ENCODE assay signal across 22 cellular contexts in genomic region chr9:12760758-12761157, GRCh38. TPM values are rescaled to one million over a fixed set of nuclear protein-coding genes. Genes with fewer than 3 reads are reported as not detected.
"Had no signal": no experiment of that assay in that cellular context is flagged by ENCODE, and none has a peak within 500 bp of the region (broad histone marks: within the 10 kb centered on the region; RNA-seq: fewer than 3 reads in every experiment).

No MANE protein-coding gene starts in this region.

- H3K27me3 ChIP-seq: body of pancreas had no signal

- H3K27ac ChIP-seq: body of pancreas, PC-9 had no signal

- DNase-seq: activated CD4-positive, alpha-beta T cell treated with anti-CD3 and anti-CD28 coated beads for 48 hours; activated CD4-positive, alpha-beta T cell treated with anti-CD3 and anti-CD28 coated beads, Interleukin-2, amount 50 U/mL, for 4 hours; activated CD4-positive, CD25-positive, alpha-beta regulatory T cell treated with anti-CD3 and anti-CD28 coated beads, Interleukin-2, amount 50 U/mL, for 72 hours; activated CD8-positive, alpha-beta memory T cell treated with anti-CD3 and anti-CD28 coated beads, Interleukin-2, amount 50 U/mL, for 48 hours; activated CD8-positive, alpha-beta T cell treated with anti-CD3 and anti-CD28 coated beads, Interleukin-2, amount 10 ng/mL, durations not matched to agents 7 days and 5 days; activated effector memory CD4-positive, alpha-beta T cell treated with Interleukin-2 at 50 U/mL for 16 hours; activated naive CD4-positive, alpha-beta T cell; activated T-cell treated with anti-CD3 and anti-CD28 coated beads, Interleukin-2, amount 50 U/mL, for 1 hour; aorta; body of pancreas; MM.1S; NCI-H1105; NCI-H1436; NCI-H1694 treated with DMSO at 0.1 percent for 48 hours; NCI-H2029 treated with DMSO at 0.1 percent for 48 hours; NCI-H345; NCI-H524; PC-9; SHP77 treated with DMSO at 0.1 percent for 48 hours; T-helper 17 cell; T-helper 9 cell had no signal

- H3K9me3 ChIP-seq: body of pancreas had no signal

- H3K4me3 ChIP-seq: body of pancreas, PC-9 had no signal

- H3K4me2 ChIP-seq: PC-9 had no signal

- ATAC-seq: activated CD8-positive, alpha-beta T cell treated with anti-CD3 and anti-CD28 coated beads, Interleukin-2, amount 10 ng/mL, durations not matched to agents 7 days and 5 days; body of pancreas; T-helper 17 cell; WTC11 had no signal

- H2AFZ ChIP-seq: PC-9 had no signal

- H3K4me1 ChIP-seq: body of pancreas had no signal

RNA-seq across cellular contexts. Expression of gene LURAP1L, which starts 14.1 kb away (rescaled TPM):
- total RNA-seq: activated CD8-positive, alpha-beta T cell treated with anti-CD3 and anti-CD28 coated beads, Interleukin-2, amount 10 ng/mL, durations not matched to agents 7 days and 5 days had no signal
